In genomic region chr11:68322031-68322388, GRCh38 we compare ENCODE assay signal across 26 cellular contexts. TPM values are rescaled to one million over a fixed set of nuclear protein-coding genes. Genes with fewer than 3 reads are reported as not detected.
DNase-seq lines count a peak whose midpoint lies in the region; ATAC-seq and TF ChIP-seq lines count a peak whose summit lies in the region.
"Had no signal": no experiment of that assay in that cellular context is flagged by ENCODE, and none has a peak within 500 bp of the region (broad histone marks: within the 10 kb centered on the region; RNA-seq: fewer than 3 reads in every experiment).

No MANE protein-coding gene starts in this region.

- no peak for DNase-seq in activated CD8-positive, alpha-beta T cell treated with anti-CD3 and anti-CD28 coated beads, Interleukin-2, amount 10 ng/mL, durations not matched to agents 7 days and 5 days
- DNase-seq in activated CD8-positive, alpha-beta T cell treated with anti-CD3 and anti-CD28 coated beads for 36 hours = no peak
- DNase-seq in foreskin keratinocyte (no peak), lower lobe of right lung (no peak), tibial artery (no peak), NCI-H1417 (lab: John Stamatoyannopoulos, UW) (no peak)
- no peak for DNase-seq in activated CD8-positive, alpha-beta memory T cell treated with anti-CD3 and anti-CD28 coated beads, Interleukin-2, amount 50 U/mL, for 48 hours
- DNase-seq: activated naive CD4-positive, alpha-beta T cell treated with anti-CD3 and anti-CD28 coated beads, Interleukin-2, amount 10 ng/mL, durations not matched to agents 7 days and 5 days; activated T-cell treated with anti-CD3 and anti-CD28 coated beads, Interleukin-2, amount 50 U/mL, for 48 hours; aorta; COR-L47; DMS79 treated with DMSO at 0.1 percent for 48 hours; effector CD8-positive, alpha-beta T cell; NCI-H1694 treated with DMSO at 0.1 percent for 48 hours; NCI-H748 treated with DMSO at 0.1 percent for 48 hours; OCI-M1; stimulated activated CD4-positive, alpha-beta T cell treated with anti-CD3 and anti-CD28 coated beads, Interleukin-4, amount 100 ng/mL, for 24 hours; stimulated activated naive CD4-positive, alpha-beta T cell treated with Interleukin-2 at 50 U/mL for 16 hours; T-helper 1 cell; trophoblast cell had no signal

- no peak for ATAC-seq in activated CD8-positive, alpha-beta T cell treated with anti-CD3 and anti-CD28 coated beads, Interleukin-2, amount 10 ng/mL, durations not matched to agents 7 days and 5 days
- ATAC-seq in activated CD8-positive, alpha-beta T cell treated with anti-CD3 and anti-CD28 coated beads for 36 hours = no peak
- peak; percentile 12 for ATAC-seq in foreskin keratinocyte
- peak; percentile 24 to 46 for ATAC-seq in lower lobe of right lung
- ATAC-seq in GM21529 (IDR thresholded peaks at IDR 0.05; ENCODE audit: unreplicated experiment) = no peak

- peaks cover 14% of the 10 kb centered on the region for H3K4me1 Mint-ChIP-seq in activated CD8-positive, alpha-beta T cell treated with anti-CD3 and anti-CD28 coated beads, Interleukin-2, amount 10 ng/mL, durations not matched to agents 7 days and 5 days (ENCODE audit: low read depth)
- no peaks in the 10 kb centered on the region for H3K4me1 Mint-ChIP-seq in activated CD8-positive, alpha-beta T cell treated with anti-CD3 and anti-CD28 coated beads for 36 hours (ENCODE audit: low read depth)
- H3K4me1 Mint-ChIP-seq: B cell had no signal

- H3K9me3 ChIP-seq in lower lobe of right lung (no peaks in the 10 kb centered on the region), tibial artery (no peaks in the 10 kb centered on the region)
- H3K9me3 ChIP-seq: prostate gland, SJSA1 had no signal

- intact Hi-C loops in activated CD8-positive, alpha-beta T cell treated with anti-CD3 and anti-CD28 coated beads for 36 hours (cut with micrococcal nuclease) = no loop called here
- intact Hi-C loops in lower lobe of right lung (cut with DNase I) (no loop called here), tibial artery (cut with DNase I; ENCODE audit: low total_unique reads) (no loop called here)

- TF ChIP-seq CTCF in activated CD8-positive, alpha-beta T cell treated with anti-CD3 and anti-CD28 coated beads for 36 hours (IDR thresholded peaks at IDR 0.05) = no peak
- no peak for TF ChIP-seq CTCF in foreskin keratinocyte (conservative IDR thresholded peaks at IDR 0.05)
- no peak for TF ChIP-seq CTCF in lower lobe of right lung (IDR thresholded peaks at IDR 0.05)
- no peak for TF ChIP-seq CTCF in tibial artery (IDR thresholded peaks at IDR 0.05)

- H3K27me3 ChIP-seq in foreskin keratinocyte (no peaks in the 10 kb centered on the region), lower lobe of right lung (ENCODE audit: low read depth) (no peaks in the 10 kb centered on the region), tibial artery (no peaks in the 10 kb centered on the region)
- H3K27me3 ChIP-seq: neural progenitor cell, SJSA1 had no signal

- H3K27ac Mint-ChIP-seq in activated CD8-positive, alpha-beta T cell treated with anti-CD3 and anti-CD28 coated beads, Interleukin-2, amount 10 ng/mL, durations not matched to agents 7 days and 5 days = peak overlapping the region; percentile 35
- H3K27ac Mint-ChIP-seq in activated CD8-positive, alpha-beta T cell treated with anti-CD3 and anti-CD28 coated beads for 36 hours = no peak overlapping the region
- H3K27ac Mint-ChIP-seq: activated naive CD4-positive, alpha-beta T cell treated with anti-CD3 and anti-CD28 coated beads, Interleukin-2, amount 10 ng/mL, durations not matched to agents 7 days and 5 days; B cell; neural progenitor cell had no signal

- peaks cover 12% of the 10 kb centered on the region for H3K36me3 Mint-ChIP-seq in activated CD8-positive, alpha-beta T cell treated with anti-CD3 and anti-CD28 coated beads, Interleukin-2, amount 10 ng/mL, durations not matched to agents 7 days and 5 days (ENCODE audit: low read depth)
- H3K36me3 Mint-ChIP-seq in activated CD8-positive, alpha-beta T cell treated with anti-CD3 and anti-CD28 coated beads for 36 hours (ENCODE audit: low read depth) = no peaks in the 10 kb centered on the region

- no peak overlapping the region for H3K4me3 Mint-ChIP-seq in activated CD8-positive, alpha-beta T cell treated with anti-CD3 and anti-CD28 coated beads, Interleukin-2, amount 10 ng/mL, durations not matched to agents 7 days and 5 days
- H3K4me3 Mint-ChIP-seq in activated CD8-positive, alpha-beta T cell treated with anti-CD3 and anti-CD28 coated beads for 36 hours = no peak overlapping the region
- H3K4me3 Mint-ChIP-seq: activated naive CD4-positive, alpha-beta T cell treated with anti-CD3 and anti-CD28 coated beads, Interleukin-2, amount 10 ng/mL, durations not matched to agents 7 days and 5 days; B cell; neural progenitor cell had no signal

- no peaks in the 10 kb centered on the region for H3K36me3 ChIP-seq in lower lobe of right lung
- H3K36me3 ChIP-seq in tibial artery = no peaks in the 10 kb centered on the region
- H3K36me3 ChIP-seq: neural progenitor cell, prostate gland, SJSA1 had no signal

- POLR2A ChIA-PET in activated CD8-positive, alpha-beta T cell treated with anti-CD3 and anti-CD28 coated beads, Interleukin-2, amount 10 ng/mL, durations not matched to agents 7 days and 5 days (lab: Charles Lee) = no interaction called here
- POLR2A ChIA-PET in activated CD8-positive, alpha-beta T cell treated with anti-CD3 and anti-CD28 coated beads for 36 hours (lab: Charles Lee) = interaction anchor here (0.8 kb wide), 1 partner anchor 9 kb away, joined by 3 read pairs; no protein-coding TSS in a partner anchor

- no peaks in the 10 kb centered on the region for H3K27me3 Mint-ChIP-seq in activated CD8-positive, alpha-beta T cell treated with anti-CD3 and anti-CD28 coated beads, Interleukin-2, amount 10 ng/mL, durations not matched to agents 7 days and 5 days (ENCODE audit: low read depth)
- no peaks in the 10 kb centered on the region for H3K27me3 Mint-ChIP-seq in activated CD8-positive, alpha-beta T cell treated with anti-CD3 and anti-CD28 coated beads for 36 hours

- CTCF ChIA-PET in activated CD8-positive, alpha-beta T cell treated with anti-CD3 and anti-CD28 coated beads, Interleukin-2, amount 10 ng/mL, durations not matched to agents 7 days and 5 days (lab: Charles Lee) = no interaction called here
- CTCF ChIA-PET in activated CD8-positive, alpha-beta T cell treated with anti-CD3 and anti-CD28 coated beads for 36 hours (lab: Charles Lee) = no interaction called here

- no peak overlapping the region for H3K4me3 ChIP-seq in lower lobe of right lung
- H3K4me3 ChIP-seq in tibial artery = peak overlapping the region in 1 of 2 donors; percentile 10
- H3K4me3 ChIP-seq: neural progenitor cell, prostate gland, SJSA1 had no signal

- H3K4me1 ChIP-seq in foreskin keratinocyte (no peaks in the 10 kb centered on the region), lower lobe of right lung (peaks cover 50% of the 10 kb centered on the region), tibial artery (peaks cover 1 to 83% (median 59%) of the 10 kb centered on the region in 4 donors)

- H3K27ac ChIP-seq in foreskin keratinocyte (no peak overlapping the region), lower lobe of right lung (peak overlapping the region; percentile 36), tibial artery (peak overlapping the region; percentile 70 to 74)
- H3K27ac ChIP-seq: 22Rv1, neural progenitor cell, prostate gland, SJSA1 had no signal

- H3K9me3 Mint-ChIP-seq in activated CD8-positive, alpha-beta T cell treated with anti-CD3 and anti-CD28 coated beads, Interleukin-2, amount 10 ng/mL, durations not matched to agents 7 days and 5 days (ENCODE audit: insufficient read depth) = no peaks in the 10 kb centered on the region
- H3K9me3 Mint-ChIP-seq in activated CD8-positive, alpha-beta T cell treated with anti-CD3 and anti-CD28 coated beads for 36 hours = no peaks in the 10 kb centered on the region
- H3K9me3 Mint-ChIP-seq: activated naive CD4-positive, alpha-beta T cell treated with anti-CD3 and anti-CD28 coated beads, Interleukin-2, amount 10 ng/mL, durations not matched to agents 7 days and 5 days had no signal

RNA-seq across cellular contexts. Expression of gene LRP5, which starts 9.6 kb away (rescaled TPM):
- total RNA-seq in activated CD8-positive, alpha-beta T cell treated with anti-CD3 and anti-CD28 coated beads, Interleukin-2, amount 10 ng/mL, durations not matched to agents 7 days and 5 days = 10 to 100 TPM; 37.1 to 46.3 TPM
- 10 to 100 TPM; 10.5 to 15.3 TPM for total RNA-seq in activated CD8-positive, alpha-beta T cell treated with anti-CD3 and anti-CD28 coated beads for 36 hours
- total RNA-seq in foreskin keratinocyte (26.8 and 30.1 TPM in 2 replicates), lower lobe of right lung (66.1 TPM)
- polyA plus RNA-seq in foreskin keratinocyte = 29.3 and 30.5 TPM in 2 replicates

RNA-seq across cellular contexts. Expression of gene C11orf24, which starts 50.2 kb away (rescaled TPM):
- 10 to 100 TPM; 29.2 to 30.0 TPM for total RNA-seq in activated CD8-positive, alpha-beta T cell treated with anti-CD3 and anti-CD28 coated beads, Interleukin-2, amount 10 ng/mL, durations not matched to agents 7 days and 5 days
- 10 to 100 TPM; 38.0 to 40.7 TPM for total RNA-seq in activated CD8-positive, alpha-beta T cell treated with anti-CD3 and anti-CD28 coated beads for 36 hours
- total RNA-seq in foreskin keratinocyte (42.7 and 45.2 TPM in 2 replicates), lower lobe of right lung (24.7 TPM)
- 46.8 and 51.8 TPM in 2 replicates for polyA plus RNA-seq in foreskin keratinocyte

Comparison
In these comparisons a context has a peak if more than half of its experiments do, and no peak if none do; other contexts are left out.
1. ATAC-seq: peak in foreskin keratinocyte (single experiment) and lower lobe of right lung (2 of 2); none in activated CD8-positive, alpha-beta T cell treated with anti-CD3 and anti-CD28 coated beads, Interleukin-2, amount 10 ng/mL, durations not matched to agents 7 days and 5 days (single experiment), activated CD8-positive, alpha-beta T cell treated with anti-CD3 and anti-CD28 coated beads for 36 hours (single experiment) and GM21529 (single experiment).